8 cellular contexts compared by ENCODE assay signal in genomic region chr7:107743567-107744344, GRCh38. TPM values are rescaled to one million over a fixed set of nuclear protein-coding genes. Genes with fewer than 3 reads are reported as not detected.
DNase-seq lines count a peak whose midpoint lies in the region; TF ChIP-seq lines count a peak whose summit lies in the region.

TSS of gene CBLL1 (plus strand) at chr7:107744142. CDS start at chr7:107744164, 22 bp downstream.

- TF ChIP-seq CTCF in Loucy (conservative IDR thresholded peaks at IDR 0.05; ENCODE audit: low read length) (peak; percentile 72), fibroblast of the aortic adventitia (IDR thresholded peaks at IDR 0.05; ENCODE audit: insufficient read depth, low read length) (peak; percentile 82), nephron (IDR thresholded peaks at IDR 0.05; ENCODE audit: unreplicated experiment in 3 of 3) (peak; percentile 58 to 83 (median 79))

- peak within 1 kb of the TSS; percentile 94 for H3K9ac ChIP-seq in Loucy (ENCODE audit: low read depth, low read length, poor library complexity, severe bottlenecking)

- H3K4me1 Mint-ChIP-seq in nephron: peaks cover 23% of the 10 kb centered on the region
- H3K4me1 Mint-ChIP-seq in stimulated activated naive CD8-positive, alpha-beta T cell treated with anti-CD3 and anti-CD28 coated beads, Interleukin-15, Interleukin-2, amounts not matched to agents 100 ng/mL and 50 ng/mL, for 24 hours (ENCODE audit: low read depth): peaks cover 51% of the 10 kb centered on the region

- peaks cover 9% of the 10 kb centered on the region for H3K27me3 Mint-ChIP-seq in nephron (ENCODE audit: low read depth)
- no peaks in the 10 kb centered on the region for H3K27me3 Mint-ChIP-seq in stimulated activated naive CD8-positive, alpha-beta T cell treated with anti-CD3 and anti-CD28 coated beads, Interleukin-15, Interleukin-2, amounts not matched to agents 100 ng/mL and 50 ng/mL, for 24 hours

- peak within 1 kb of the TSS; percentile 99 for H3K4me3 ChIP-seq in H7 (ENCODE audit: insufficient read depth, low read depth, low read length)
- peak within 1 kb of the TSS; percentile 84 for H3K4me3 ChIP-seq in Loucy (ENCODE audit: low read length, poor library complexity, severe bottlenecking)
- peak within 1 kb of the TSS; percentile 94 for H3K4me3 ChIP-seq in fibroblast of the aortic adventitia (ENCODE audit: low read depth, low read length)

- H3K9me2 ChIP-seq in Loucy (replicated peaks; ENCODE audit: low read depth, low read length): no peaks in the 10 kb centered on the region

- no peaks in the 10 kb centered on the region for H3K9me3 Mint-ChIP-seq in nephron
- no peaks in the 10 kb centered on the region for H3K9me3 Mint-ChIP-seq in stimulated activated naive CD8-positive, alpha-beta T cell treated with anti-CD3 and anti-CD28 coated beads, Interleukin-15, Interleukin-2, amounts not matched to agents 100 ng/mL and 50 ng/mL, for 24 hours

- DNase-seq in G401 (ENCODE audit: low spot score) (peak; percentile 96), H7 (peak; percentile 91), fibroblast of the aortic adventitia (ENCODE audit: low read depth) (peak; percentile 96)
- peak; percentile 97 for DNase-seq in activated effector memory CD4-positive, alpha-beta T cell treated with Interleukin-2 at 50 U/mL for 16 hours

- H3K4me2 ChIP-seq in Loucy (ENCODE audit: low read depth, low read length, poor library complexity, severe bottlenecking): peak within 1 kb of the TSS; percentile 91

- peaks cover 45% of the 10 kb centered on the region for H4K20me1 ChIP-seq in Loucy (ENCODE audit: insufficient read depth, low read length, poor library complexity, severe bottlenecking)

- no peaks in the 10 kb centered on the region for H3K9me3 ChIP-seq in Loucy (ENCODE audit: insufficient read depth, low read depth, low read length)

- 0 out of 2 replicates have a peak, but pooled peaks cover 4% of the 10 kb centered on the region for H3F3A ChIP-seq in Loucy (ENCODE audit: low read depth)

- peaks cover 46% of the 10 kb centered on the region for H3K79me2 ChIP-seq in Loucy (ENCODE audit: insufficient read depth, low read length)

- in situ Hi-C loops in G401 (cut with HindIII; ENCODE audit: low sequenced_read_pairs): no loop called here

- peaks cover 3% of the 10 kb centered on the region; the same call in 1 of the 2 replicates for H3K27me3 ChIP-seq in H7 (ENCODE audit: control insufficient read depth, insufficient read depth, low read length)
- no peaks in the 10 kb centered on the region for H3K27me3 ChIP-seq in Loucy (ENCODE audit: insufficient read depth, low read length, poor library complexity, severe bottlenecking)

- TF ChIP-seq POLR2A in Raji (IDR thresholded peaks at IDR 0.05; ENCODE audit: insufficient read depth, low read depth, low read length): peak; percentile 85

- H3K36me3 ChIP-seq in H7 (replicated peaks; ENCODE audit: control insufficient read depth, insufficient read depth, low read length) (no peaks in the 10 kb centered on the region), Loucy (ENCODE audit: insufficient read depth, low read length) (no peaks in the 10 kb centered on the region; the same call in 1 of the 2 replicates)

- H3K4me3 Mint-ChIP-seq in nephron: peak within 1 kb of the TSS; percentile 96 to 100 (median 97)
- peak within 1 kb of the TSS; percentile 94 for H3K4me3 Mint-ChIP-seq in stimulated activated naive CD8-positive, alpha-beta T cell treated with anti-CD3 and anti-CD28 coated beads, Interleukin-15, Interleukin-2, amounts not matched to agents 100 ng/mL and 50 ng/mL, for 24 hours

- H2AFZ ChIP-seq in Loucy (ENCODE audit: low read length): peak within 1 kb of the TSS; percentile 85

- H3K36me3 Mint-ChIP-seq in nephron (ENCODE audit: low read depth): no peaks in the 10 kb centered on the region
- H3K36me3 Mint-ChIP-seq in stimulated activated naive CD8-positive, alpha-beta T cell treated with anti-CD3 and anti-CD28 coated beads, Interleukin-15, Interleukin-2, amounts not matched to agents 100 ng/mL and 50 ng/mL, for 24 hours (ENCODE audit: low read depth): peaks cover 11% of the 10 kb centered on the region

- H3K27ac Mint-ChIP-seq in nephron: peak within 1 kb of the TSS; percentile 99 to 100 (median 100)
- peak within 1 kb of the TSS; percentile 99 for H3K27ac Mint-ChIP-seq in stimulated activated naive CD8-positive, alpha-beta T cell treated with anti-CD3 and anti-CD28 coated beads, Interleukin-15, Interleukin-2, amounts not matched to agents 100 ng/mL and 50 ng/mL, for 24 hours

- peaks cover 43% of the 10 kb centered on the region for H3K4me1 ChIP-seq in Loucy (ENCODE audit: insufficient read depth, low read length, poor library complexity, severe bottlenecking)

RNA-seq across cellular contexts. Expression of gene CBLL1, which starts in this region (rescaled TPM):
- 19.5 and 41.0 TPM in 2 replicates for total RNA-seq in G401 (2014; rRNA removed; shearing (Covaris generic))
- total RNA-seq in H7 (2014; rRNA removed; shearing (Covaris generic)): 28.1 and 28.2 TPM in 2 replicates
- total RNA-seq in fibroblast of the aortic adventitia (ENCODE audit: low replicate concordance): 32.0 and 32.6 TPM in 2 replicates

Comparison
In these comparisons a context has a peak if more than half of its experiments do, and no peak if none do; other contexts are left out.
1. Peak in every context shown above with its lines: DNase-seq and H3K4me3 ChIP-seq.